In genomic region chr18:8088626-8089025, GRCh38 we compare ENCODE assay signal across 10 cellular contexts.
"Had no signal": no experiment of that assay in that cellular context is flagged by ENCODE, and none has a peak within 500 bp of the region (broad histone marks: within the 10 kb centered on the region; RNA-seq: fewer than 3 reads in every experiment).

No MANE protein-coding gene starts in this region.

- H3K27me3 ChIP-seq: brain microvascular endothelial cell, suprapubic skin had no signal

- H3K4me3 ChIP-seq: suprapubic skin had no signal

- H3K27ac ChIP-seq: brain microvascular endothelial cell, suprapubic skin had no signal

- H3K36me3 ChIP-seq: brain microvascular endothelial cell, suprapubic skin had no signal

- H3K9me3 ChIP-seq: suprapubic skin had no signal

- ATAC-seq: activated T-cell treated with anti-CD3 and anti-CD28 coated beads, Interleukin-2, amount 50 U/mL, for 4 hours had no signal

- DNase-seq: activated CD4-positive, alpha-beta memory T cell treated with anti-CD3 and anti-CD28 coated beads for 36 hours; activated gamma-delta T cell; activated naive CD8-positive, alpha-beta T cell treated with anti-CD3 and anti-CD28 coated beads for 36 hours; activated T-cell treated with anti-CD3 and anti-CD28 coated beads, Interleukin-2, amount 50 U/mL, for 4 hours; brain microvascular endothelial cell; cerebellar nuclear complex; hypothalamus; stimulated activated CD4-positive, alpha-beta T cell treated with anti-CD3 and anti-CD28 coated beads, Interleukin-2, amount 100 ng/mL, for 48 hours; stimulated activated naive CD4-positive, alpha-beta T cell treated with Interleukin-2 at 50 U/mL for 16 hours had no signal

- H3K4me1 ChIP-seq: suprapubic skin had no signal
